1 cellular context compared by ENCODE assay signal in the genomic region with DNA sequence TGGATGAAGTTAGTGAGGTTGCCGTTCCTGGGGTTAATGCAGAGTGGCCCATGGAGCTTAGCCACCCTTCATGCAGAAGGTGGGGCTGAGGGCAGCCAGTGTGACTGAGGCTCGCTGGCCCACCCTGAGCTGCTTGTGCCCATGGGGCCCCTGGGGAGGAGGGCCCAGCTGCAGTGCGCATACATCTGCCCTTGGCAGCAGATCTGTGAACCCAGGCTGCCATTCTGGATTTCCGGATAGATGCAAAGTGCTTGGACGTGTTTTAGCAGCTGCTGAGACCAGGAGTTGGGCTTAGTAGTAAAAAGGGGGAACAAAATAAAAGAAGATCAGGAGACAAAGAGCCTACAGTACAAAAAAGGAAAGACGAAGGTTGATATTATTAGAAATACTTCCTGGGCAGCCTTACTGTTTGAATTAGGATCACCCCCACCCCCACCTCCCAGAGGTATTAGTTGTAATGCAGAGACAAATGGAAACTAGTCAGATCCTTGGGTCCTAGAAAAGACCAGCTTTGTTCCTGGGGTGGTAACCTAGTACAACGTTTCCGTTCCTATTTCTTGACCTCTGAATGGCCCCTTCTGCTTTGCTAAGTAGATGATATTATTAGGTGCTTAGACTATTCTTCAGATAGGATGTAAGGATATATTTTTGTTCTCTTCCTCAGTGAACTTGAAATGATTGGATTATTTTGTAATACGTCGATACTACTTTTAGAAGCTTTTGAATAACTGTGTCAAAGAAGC.
TF ChIP-seq lines count a peak whose summit lies in the region.

No MANE protein-coding gene starts in this region.

TF ChIP-seq in GM23338, 12 proteins besides CTCF, POLR2A, EP300 and RAD21 (continued from another document):
- TF ChIP-seq, protein P1, sequence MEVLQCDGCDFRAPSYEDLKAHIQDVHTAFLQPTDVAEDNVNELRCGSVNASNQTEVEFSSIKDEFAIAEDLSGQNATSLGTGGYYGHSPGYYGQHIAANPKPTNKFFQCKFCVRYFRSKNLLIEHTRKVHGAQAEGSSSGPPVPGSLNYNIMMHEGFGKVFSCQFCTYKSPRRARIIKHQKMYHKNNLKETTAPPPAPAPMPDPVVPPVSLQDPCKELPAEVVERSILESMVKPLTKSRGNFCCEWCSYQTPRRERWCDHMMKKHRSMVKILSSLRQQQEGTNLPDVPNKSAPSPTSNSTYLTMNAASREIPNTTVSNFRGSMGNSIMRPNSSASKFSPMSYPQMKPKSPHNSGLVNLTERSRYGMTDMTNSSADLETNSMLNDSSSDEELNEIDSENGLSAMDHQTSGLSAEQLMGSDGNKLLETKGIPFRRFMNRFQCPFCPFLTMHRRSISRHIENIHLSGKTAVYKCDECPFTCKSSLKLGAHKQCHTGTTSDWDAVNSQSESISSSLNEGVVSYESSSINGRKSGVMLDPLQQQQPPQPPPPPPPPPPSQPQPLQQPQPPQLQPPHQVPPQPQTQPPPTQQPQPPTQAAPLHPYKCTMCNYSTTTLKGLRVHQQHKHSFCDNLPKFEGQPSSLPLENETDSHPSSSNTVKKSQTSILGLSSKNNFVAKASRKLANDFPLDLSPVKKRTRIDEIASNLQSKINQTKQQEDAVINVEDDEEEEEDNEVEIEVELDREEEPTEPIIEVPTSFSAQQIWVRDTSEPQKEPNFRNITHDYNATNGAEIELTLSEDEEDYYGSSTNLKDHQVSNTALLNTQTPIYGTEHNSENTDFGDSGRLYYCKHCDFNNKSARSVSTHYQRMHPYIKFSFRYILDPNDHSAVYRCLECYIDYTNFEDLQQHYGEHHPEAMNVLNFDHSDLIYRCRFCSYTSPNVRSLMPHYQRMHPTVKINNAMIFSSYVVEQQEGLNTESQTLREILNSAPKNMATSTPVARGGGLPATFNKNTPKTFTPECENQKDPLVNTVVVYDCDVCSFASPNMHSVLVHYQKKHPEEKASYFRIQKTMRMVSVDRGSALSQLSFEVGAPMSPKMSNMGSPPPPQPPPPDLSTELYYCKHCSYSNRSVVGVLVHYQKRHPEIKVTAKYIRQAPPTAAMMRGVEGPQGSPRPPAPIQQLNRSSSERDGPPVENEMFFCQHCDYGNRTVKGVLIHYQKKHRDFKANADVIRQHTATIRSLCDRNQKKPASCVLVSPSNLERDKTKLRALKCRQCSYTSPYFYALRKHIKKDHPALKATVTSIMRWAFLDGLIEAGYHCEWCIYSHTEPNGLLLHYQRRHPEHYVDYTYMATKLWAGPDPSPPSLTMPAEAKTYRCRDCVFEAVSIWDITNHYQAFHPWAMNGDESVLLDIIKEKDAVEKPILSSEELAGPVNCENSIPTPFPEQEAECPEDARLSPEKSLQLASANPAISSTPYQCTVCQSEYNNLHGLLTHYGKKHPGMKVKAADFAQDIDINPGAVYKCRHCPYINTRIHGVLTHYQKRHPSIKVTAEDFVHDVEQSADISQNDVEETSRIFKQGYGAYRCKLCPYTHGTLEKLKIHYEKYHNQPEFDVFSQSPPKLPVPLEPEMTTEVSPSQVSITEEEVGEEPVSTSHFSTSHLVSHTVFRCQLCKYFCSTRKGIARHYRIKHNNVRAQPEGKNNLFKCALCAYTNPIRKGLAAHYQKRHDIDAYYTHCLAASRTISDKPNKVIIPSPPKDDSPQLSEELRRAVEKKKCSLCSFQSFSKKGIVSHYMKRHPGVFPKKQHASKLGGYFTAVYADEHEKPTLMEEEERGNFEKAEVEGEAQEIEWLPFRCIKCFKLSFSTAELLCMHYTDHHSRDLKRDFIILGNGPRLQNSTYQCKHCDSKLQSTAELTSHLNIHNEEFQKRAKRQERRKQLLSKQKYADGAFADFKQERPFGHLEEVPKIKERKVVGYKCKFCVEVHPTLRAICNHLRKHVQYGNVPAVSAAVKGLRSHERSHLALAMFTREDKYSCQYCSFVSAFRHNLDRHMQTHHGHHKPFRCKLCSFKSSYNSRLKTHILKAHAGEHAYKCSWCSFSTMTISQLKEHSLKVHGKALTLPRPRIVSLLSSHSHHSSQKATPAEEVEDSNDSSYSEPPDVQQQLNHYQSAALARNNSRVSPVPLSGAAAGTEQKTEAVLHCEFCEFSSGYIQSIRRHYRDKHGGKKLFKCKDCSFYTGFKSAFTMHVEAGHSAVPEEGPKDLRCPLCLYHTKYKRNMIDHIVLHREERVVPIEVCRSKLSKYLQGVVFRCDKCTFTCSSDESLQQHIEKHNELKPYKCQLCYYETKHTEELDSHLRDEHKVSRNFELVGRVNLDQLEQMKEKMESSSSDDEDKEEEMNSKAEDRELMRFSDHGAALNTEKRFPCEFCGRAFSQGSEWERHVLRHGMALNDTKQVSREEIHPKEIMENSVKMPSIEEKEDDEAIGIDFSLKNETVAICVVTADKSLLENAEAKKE (CRISPR knock-in tag; IDR thresholded peaks at IDR 0.05), result no peak
- TF ChIP-seq JUNB (IDR thresholded peaks at IDR 0.05; ENCODE audit: unreplicated experiment) (no peak), CREB1 (CRISPR knock-in tag; IDR thresholded peaks at IDR 0.05; ENCODE audit: low read depth) (no peak), POLR2AphosphoS5 (IDR thresholded peaks at IDR 0.05; ENCODE audit: low read depth) (no peak)
- TF ChIP-seq, protein P2, sequence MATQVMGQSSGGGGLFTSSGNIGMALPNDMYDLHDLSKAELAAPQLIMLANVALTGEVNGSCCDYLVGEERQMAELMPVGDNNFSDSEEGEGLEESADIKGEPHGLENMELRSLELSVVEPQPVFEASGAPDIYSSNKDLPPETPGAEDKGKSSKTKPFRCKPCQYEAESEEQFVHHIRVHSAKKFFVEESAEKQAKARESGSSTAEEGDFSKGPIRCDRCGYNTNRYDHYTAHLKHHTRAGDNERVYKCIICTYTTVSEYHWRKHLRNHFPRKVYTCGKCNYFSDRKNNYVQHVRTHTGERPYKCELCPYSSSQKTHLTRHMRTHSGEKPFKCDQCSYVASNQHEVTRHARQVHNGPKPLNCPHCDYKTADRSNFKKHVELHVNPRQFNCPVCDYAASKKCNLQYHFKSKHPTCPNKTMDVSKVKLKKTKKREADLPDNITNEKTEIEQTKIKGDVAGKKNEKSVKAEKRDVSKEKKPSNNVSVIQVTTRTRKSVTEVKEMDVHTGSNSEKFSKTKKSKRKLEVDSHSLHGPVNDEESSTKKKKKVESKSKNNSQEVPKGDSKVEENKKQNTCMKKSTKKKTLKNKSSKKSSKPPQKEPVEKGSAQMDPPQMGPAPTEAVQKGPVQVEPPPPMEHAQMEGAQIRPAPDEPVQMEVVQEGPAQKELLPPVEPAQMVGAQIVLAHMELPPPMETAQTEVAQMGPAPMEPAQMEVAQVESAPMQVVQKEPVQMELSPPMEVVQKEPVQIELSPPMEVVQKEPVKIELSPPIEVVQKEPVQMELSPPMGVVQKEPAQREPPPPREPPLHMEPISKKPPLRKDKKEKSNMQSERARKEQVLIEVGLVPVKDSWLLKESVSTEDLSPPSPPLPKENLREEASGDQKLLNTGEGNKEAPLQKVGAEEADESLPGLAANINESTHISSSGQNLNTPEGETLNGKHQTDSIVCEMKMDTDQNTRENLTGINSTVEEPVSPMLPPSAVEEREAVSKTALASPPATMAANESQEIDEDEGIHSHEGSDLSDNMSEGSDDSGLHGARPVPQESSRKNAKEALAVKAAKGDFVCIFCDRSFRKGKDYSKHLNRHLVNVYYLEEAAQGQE (IDR thresholded peaks at IDR 0.05; ENCODE audit: unreplicated experiment), result no peak
